Comparison of ENCODE assay signal across 12 cellular contexts in the genomic region with DNA sequence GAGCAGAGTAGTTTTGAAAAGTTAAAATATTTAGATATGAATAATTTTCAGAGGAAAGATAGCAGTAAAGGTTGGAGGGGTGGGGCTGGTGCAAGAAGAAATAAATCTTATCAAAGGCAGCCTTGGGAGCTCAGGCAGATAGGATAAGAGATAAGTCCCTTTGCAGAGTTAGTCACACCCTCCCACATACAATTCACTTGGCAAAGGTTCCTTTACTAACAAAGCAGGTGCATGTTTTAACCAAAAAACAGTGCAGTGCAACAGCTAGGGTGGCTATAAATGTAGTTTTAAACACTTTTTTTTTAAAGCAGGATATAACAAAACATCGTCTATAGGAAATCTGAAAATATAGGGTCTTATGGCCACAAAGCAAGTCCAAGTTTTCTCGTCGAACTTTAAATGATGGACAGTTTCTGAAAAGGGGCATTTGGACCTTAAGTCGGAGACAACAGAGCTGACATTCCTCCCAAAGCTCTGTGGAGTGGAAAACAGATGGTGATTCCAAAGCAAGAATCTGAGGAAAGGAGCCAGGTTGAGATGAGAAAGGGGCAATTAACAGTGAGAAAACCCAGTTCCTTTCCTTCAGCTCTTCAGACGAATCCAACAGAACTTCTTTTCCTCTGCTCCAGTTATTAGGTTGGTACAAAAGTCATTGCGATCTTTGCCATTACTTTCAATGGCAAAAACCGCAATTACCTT. TPM values are rescaled to one million over a fixed set of nuclear protein-coding genes. Genes with fewer than 3 reads are reported as not detected.
DNase-seq lines count a peak whose midpoint lies in the region; ATAC-seq and TF ChIP-seq lines count a peak whose summit lies in the region.
"Had no signal": no experiment of that assay in that cellular context is flagged by ENCODE, and none has a peak within 500 bp of the region (broad histone marks: within the 10 kb centered on the region; RNA-seq: fewer than 3 reads in every experiment).

No MANE protein-coding gene starts in this region.

- H3K27me3 ChIP-seq in foreskin keratinocyte (no peaks in the 10 kb centered on the region), esophagus squamous epithelium (no peaks in the 10 kb centered on the region), gastrocnemius medialis (no peaks in the 10 kb centered on the region)
- H3K27me3 ChIP-seq: thyroid gland had no signal

- no peaks in the 10 kb centered on the region for H3K9me3 Mint-ChIP-seq in activated CD4-positive, alpha-beta T cell treated with anti-CD3 and anti-CD28 coated beads for 36 hours (ENCODE audit: low read depth)
- H3K9me3 Mint-ChIP-seq: H9 had no signal

- H3K4me3 Mint-ChIP-seq in activated CD4-positive, alpha-beta T cell treated with anti-CD3 and anti-CD28 coated beads for 36 hours = no peak overlapping the region
- H3K4me3 Mint-ChIP-seq: H9 had no signal

- TF ChIP-seq POLR2A in esophagus squamous epithelium (IDR thresholded peaks at IDR 0.05) (no peak), gastrocnemius medialis (IDR thresholded peaks at IDR 0.05) (no peak)

- H3K36me3 ChIP-seq in esophagus squamous epithelium (no peaks in the 10 kb centered on the region), gastrocnemius medialis (no peaks in the 10 kb centered on the region)
- H3K36me3 ChIP-seq: thyroid gland had no signal

- intact Hi-C loops in activated CD4-positive, alpha-beta T cell treated with anti-CD3 and anti-CD28 coated beads for 36 hours (cut with DNase I, micrococcal nuclease) = loop anchor here (1.0 to 5.0 kb wide), 6 partner anchors 17 to 1138 kb away; a partner anchor contains a TSS
- intact Hi-C loops in esophagus squamous epithelium (cut with DNase I) (no loop called here), gastrocnemius medialis (cut with DNase I; ENCODE audit: low total_unique reads) (no loop called here)

- H3K36me3 Mint-ChIP-seq in activated CD4-positive, alpha-beta T cell treated with anti-CD3 and anti-CD28 coated beads for 36 hours (ENCODE audit: low read depth) = no peaks in the 10 kb centered on the region
- H3K36me3 Mint-ChIP-seq: naive B cell had no signal

- no peak for TF ChIP-seq CTCF in foreskin keratinocyte (conservative IDR thresholded peaks at IDR 0.05)
- no peak for TF ChIP-seq CTCF in esophagus squamous epithelium (IDR thresholded peaks at IDR 0.05)
- no peak for TF ChIP-seq CTCF in gastrocnemius medialis (IDR thresholded peaks at IDR 0.05 in 4 of 5, conservative IDR thresholded peaks at IDR 0.05 in 1 of 5)

- no peaks in the 10 kb centered on the region for H3K27me3 Mint-ChIP-seq in activated CD4-positive, alpha-beta T cell treated with anti-CD3 and anti-CD28 coated beads for 36 hours
- H3K27me3 Mint-ChIP-seq: naive B cell had no signal

- peaks cover 16% of the 10 kb centered on the region for H3K4me1 Mint-ChIP-seq in activated CD4-positive, alpha-beta T cell treated with anti-CD3 and anti-CD28 coated beads for 36 hours

- in situ Hi-C loops in gastrocnemius medialis (cut with MboI; ENCODE audit: low sequenced_read_pairs in 4 of 4) = no loop called here

- WGBS in esophagus squamous epithelium, 2 donors = 81 to 91% methylated on average over 6 of the region's 7 CpGs

- H3K4me1 ChIP-seq in foreskin keratinocyte (no peaks in the 10 kb centered on the region), esophagus squamous epithelium (peaks cover 0 to 21% (median 0%) of the 10 kb centered on the region in 3 donors), gastrocnemius medialis (peaks cover 24 to 40% of the 10 kb centered on the region in 2 donors)

- POLR2A ChIA-PET in activated CD4-positive, alpha-beta T cell treated with anti-CD3 and anti-CD28 coated beads for 36 hours (lab: Charles Lee) = interaction anchor here (2.2 kb wide), 1 partner anchor 12 kb away, joined by 6 read pairs; no protein-coding TSS in a partner anchor

- peak; percentile 12 for DNase-seq in activated CD4-positive, alpha-beta T cell treated with anti-CD3 and anti-CD28 coated beads for 36 hours
- DNase-seq in activated CD4-positive, alpha-beta T cell treated with anti-CD3 and anti-CD28 coated beads, Interleukin-2, amount 50 U/mL, for 1 hour = no peak
- DNase-seq in SW480 (ENCODE audit: low spot score) (peak; percentile 78), foreskin keratinocyte (no peak), esophagus squamous epithelium (lab: John Stamatoyannopoulos, UW) (no peak), NCI-H345 treated with DMSO at 0.1 percent for 48 hours (lab: John Stamatoyannopoulos, UW; ENCODE audit: unreplicated experiment) (no peak), gastrocnemius medialis (no peak)
- DNase-seq: DND-41, H9 had no signal

- H3K4me3 ChIP-seq in skin epidermis (no peak overlapping the region), esophagus squamous epithelium (no peak overlapping the region), gastrocnemius medialis (no peak overlapping the region)
- H3K4me3 ChIP-seq: thyroid gland had no signal

- H3K9me3 ChIP-seq in esophagus squamous epithelium (no peaks in the 10 kb centered on the region), gastrocnemius medialis (no peaks in the 10 kb centered on the region)
- H3K9me3 ChIP-seq: thyroid gland had no signal

- H3K27ac ChIP-seq in foreskin keratinocyte (no peak overlapping the region), skin epidermis (peak overlapping the region in 13 of 21 experiments; percentile 6 to 88 (median 66)), esophagus squamous epithelium (peak overlapping the region in 1 of 4 donors; percentile 15), gastrocnemius medialis (peak overlapping the region in 1 of 4 donors; percentile 15)

- peak overlapping the region; percentile 73 for H3K27ac Mint-ChIP-seq in activated CD4-positive, alpha-beta T cell treated with anti-CD3 and anti-CD28 coated beads for 36 hours

- ATAC-seq in activated CD4-positive, alpha-beta T cell treated with anti-CD3 and anti-CD28 coated beads for 36 hours = peak; percentile 7
- ATAC-seq in foreskin keratinocyte (peak; percentile 20), gastrocnemius medialis (no peak)

- CTCF ChIA-PET in activated CD4-positive, alpha-beta T cell treated with anti-CD3 and anti-CD28 coated beads for 36 hours (lab: Charles Lee) = interaction anchor here (0.5 to 1.9 kb wide), 6 partner anchors 11 to 102 kb away, joined by 3 to 4 read pairs (median 3); no protein-coding TSS in a partner anchor

RNA-seq across cellular contexts. Expression of a gene that starts 53.0 kb away (rescaled TPM):
- 1 to 10 TPM; 5.9 to 7.2 TPM for total RNA-seq in activated CD4-positive, alpha-beta T cell treated with anti-CD3 and anti-CD28 coated beads for 36 hours
- total RNA-seq in foreskin keratinocyte = 0.48 and 1.0 TPM in 2 replicates
- polyA plus RNA-seq in foreskin keratinocyte = 0.27 and 0.36 TPM in 2 replicates
- total RNA-seq in esophagus squamous epithelium = 10 to 100 TPM in 3 of 4 donors, 1 to 10 TPM in 1; 5.9 to 30.3 (median 25.2) TPM
- 10 to 100 TPM in 2 of 4 donors, 1 to 10 TPM in 2; 6.3 to 18.8 (median 13.0) TPM for total RNA-seq in gastrocnemius medialis

Comparison
In these comparisons a context has a peak if more than half of its experiments do, and no peak if none do; other contexts are left out.
1. DNase-seq: peak in activated CD4-positive, alpha-beta T cell treated with anti-CD3 and anti-CD28 coated beads for 36 hours (single experiment) and SW480 (single experiment); none in activated CD4-positive, alpha-beta T cell treated with anti-CD3 and anti-CD28 coated beads, Interleukin-2, amount 50 U/mL, for 1 hour (single experiment), foreskin keratinocyte (0 of 2), esophagus squamous epithelium (single experiment), NCI-H345 treated with DMSO at 0.1 percent for 48 hours (single experiment) and gastrocnemius medialis (0 of 2).
2. ATAC-seq: peak in activated CD4-positive, alpha-beta T cell treated with anti-CD3 and anti-CD28 coated beads for 36 hours (single experiment) and foreskin keratinocyte (single experiment); none in gastrocnemius medialis (0 of 2).
3. intact Hi-C loops: an anchor here in activated CD4-positive, alpha-beta T cell treated with anti-CD3 and anti-CD28 coated beads for 36 hours (1.0 to 5.0 kb wide); none called in esophagus squamous epithelium and gastrocnemius medialis.